ENCODE assay signal across 8 cellular contexts in the genomic region with DNA sequence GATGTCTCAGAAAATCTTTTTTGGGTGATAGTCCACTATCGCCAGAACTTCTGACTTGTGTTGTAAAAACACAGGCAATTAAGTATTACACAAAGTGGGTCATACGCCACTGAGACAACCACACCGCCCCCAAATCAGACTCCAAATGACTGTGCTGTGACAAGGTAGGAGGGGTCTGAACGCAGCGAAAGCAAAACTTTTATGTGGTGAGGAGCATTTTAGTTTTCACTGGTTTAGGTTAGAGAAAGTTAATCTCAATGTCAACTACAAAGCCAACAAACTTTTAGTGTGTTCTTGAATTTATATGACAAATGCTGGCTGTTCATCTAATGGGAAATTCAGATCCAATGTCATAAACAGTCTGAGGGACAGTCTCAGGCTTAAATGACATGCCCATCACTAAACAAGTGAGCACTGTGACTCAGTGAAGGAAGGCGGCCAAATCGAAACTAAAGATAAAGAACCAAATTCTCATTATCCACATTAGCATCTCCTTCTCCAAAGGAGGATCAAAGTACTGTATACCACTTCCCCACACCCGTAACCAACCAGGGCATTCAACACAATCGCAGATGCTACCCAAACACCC.
DNase-seq lines count a peak whose midpoint lies in the region; ATAC-seq, FAIRE-seq and TF ChIP-seq lines count a peak whose summit lies in the region.

No MANE protein-coding gene starts in this region.

- peaks cover 76% of the 10 kb centered on the region for H3K4me1 Mint-ChIP-seq in activated CD8-positive, alpha-beta memory T cell treated with anti-CD3 and anti-CD28 coated beads, Interleukin-2, amount 10 ng/mL, durations not matched to agents 7 days and 5 days

- CTCF ChIA-PET in activated CD8-positive, alpha-beta memory T cell treated with anti-CD3 and anti-CD28 coated beads, Interleukin-2, amount 10 ng/mL, durations not matched to agents 7 days and 5 days (lab: Charles Lee): interaction anchor here (0.9 to 3.5 kb wide), 3 partner anchors 24 to 140 kb away, joined by 3 to 8 read pairs (median 3); no protein-coding TSS in a partner anchor

- H3K4me3 Mint-ChIP-seq in activated CD8-positive, alpha-beta memory T cell treated with anti-CD3 and anti-CD28 coated beads, Interleukin-2, amount 10 ng/mL, durations not matched to agents 7 days and 5 days: peak overlapping the region; percentile 74

- intact Hi-C loops in left ventricle myocardium superior (cut with micrococcal nuclease): loop anchor here (10.0 kb wide), 1 partner anchor 96 kb away; no protein-coding TSS in a partner anchor

- DNase-seq in activated CD8-positive, alpha-beta memory T cell treated with anti-CD3 and anti-CD28 coated beads, Interleukin-2, amount 10 ng/mL, durations not matched to agents 7 days and 5 days: peak; percentile 95
- peak; percentile 89 for DNase-seq in stimulated activated CD4-positive, alpha-beta T cell treated with anti-CD3 and anti-CD28 coated beads, Interleukin-1b, Interleukin-23, amount 100 ng/mL, for 48 hours
- DNase-seq in left ventricle myocardium superior (no peak), NCI-H524 (lab: John Stamatoyannopoulos, UW) (no peak), GM12892 (ENCODE audit: insufficient read length) (no peak), NCI-H748 (lab: John Stamatoyannopoulos, UW; ENCODE audit: unreplicated experiment) (no peak)

- no peaks in the 10 kb centered on the region for H3K9me3 Mint-ChIP-seq in activated CD8-positive, alpha-beta memory T cell treated with anti-CD3 and anti-CD28 coated beads, Interleukin-2, amount 10 ng/mL, durations not matched to agents 7 days and 5 days (ENCODE audit: low read depth)

- peaks cover 26% of the 10 kb centered on the region for H3K36me3 Mint-ChIP-seq in activated CD8-positive, alpha-beta memory T cell treated with anti-CD3 and anti-CD28 coated beads, Interleukin-2, amount 10 ng/mL, durations not matched to agents 7 days and 5 days

- no peak for TF ChIP-seq POLR2A in GM12892 (IDR thresholded peaks at IDR 0.05; ENCODE audit: low read depth, low read length)

- H3K27ac Mint-ChIP-seq in activated CD8-positive, alpha-beta memory T cell treated with anti-CD3 and anti-CD28 coated beads, Interleukin-2, amount 10 ng/mL, durations not matched to agents 7 days and 5 days: peak overlapping the region; percentile 78

- H3K27me3 Mint-ChIP-seq in activated CD8-positive, alpha-beta memory T cell treated with anti-CD3 and anti-CD28 coated beads, Interleukin-2, amount 10 ng/mL, durations not matched to agents 7 days and 5 days: peaks cover 74% of the 10 kb centered on the region

- ATAC-seq in GM19351 (IDR thresholded peaks at IDR 0.05; ENCODE audit: unreplicated experiment) (peak; percentile 86), HG03354 (IDR thresholded peaks at IDR 0.05; ENCODE audit: poor library complexity, severe bottlenecking, unreplicated experiment) (peak; percentile 93), left ventricle myocardium superior (no peak)
- ATAC-seq in activated CD8-positive, alpha-beta memory T cell treated with anti-CD3 and anti-CD28 coated beads, Interleukin-2, amount 10 ng/mL, durations not matched to agents 7 days and 5 days: peak; percentile 83

- FAIRE-seq in GM12892 (lab: Jason Lieb, UNC): no peak

Comparison
In these comparisons a context has a peak if more than half of its experiments do, and no peak if none do; other contexts are left out.
1. DNase-seq: peak in activated CD8-positive, alpha-beta memory T cell treated with anti-CD3 and anti-CD28 coated beads, Interleukin-2, amount 10 ng/mL, durations not matched to agents 7 days and 5 days (single experiment) and stimulated activated CD4-positive, alpha-beta T cell treated with anti-CD3 and anti-CD28 coated beads, Interleukin-1b, Interleukin-23, amount 100 ng/mL, for 48 hours (single experiment); none in left ventricle myocardium superior (single experiment), NCI-H524 (0 of 2), GM12892 (single experiment) and NCI-H748 (single experiment).